ENCODE assay signal across 8 cellular contexts in the genomic region with DNA sequence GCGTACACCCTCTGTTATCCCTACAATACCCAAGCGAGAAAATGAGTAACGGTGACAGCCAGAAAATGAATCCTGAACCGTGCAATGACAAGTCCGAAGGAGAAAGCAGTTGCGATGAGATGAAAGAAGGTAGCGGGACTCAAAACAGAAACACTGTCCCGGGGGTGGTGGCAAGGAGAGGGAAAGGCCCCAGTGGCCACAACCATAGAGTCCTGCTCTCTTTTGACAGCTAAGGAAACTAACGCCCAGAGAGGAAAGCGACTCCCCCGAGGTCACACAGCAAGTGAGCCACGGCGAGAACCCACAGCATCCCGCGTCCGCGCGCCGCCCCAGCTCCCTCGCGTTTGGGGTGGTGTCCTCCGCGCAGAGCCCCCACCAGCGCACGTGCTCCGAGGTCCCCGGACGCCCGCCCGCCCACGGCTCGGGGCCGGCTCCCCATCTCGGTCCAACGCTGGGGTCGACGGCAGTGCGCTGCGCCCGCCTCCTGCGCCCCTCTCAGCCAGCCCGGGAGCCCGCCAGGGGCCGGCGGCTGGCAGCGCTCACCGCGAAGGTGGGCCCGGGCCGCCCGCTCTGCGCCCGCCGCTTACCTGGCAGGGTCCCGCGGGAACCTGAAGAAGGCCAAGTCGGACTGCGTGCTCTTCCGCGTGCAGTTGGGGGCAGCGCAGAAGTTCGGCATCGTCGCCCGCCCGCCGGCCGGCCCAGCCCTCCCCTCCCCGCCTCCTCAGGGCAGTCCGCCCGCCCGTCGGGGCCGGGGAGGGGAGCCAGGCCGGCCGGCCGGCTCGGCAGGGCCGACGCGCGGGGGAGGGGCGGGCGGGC. TPM values are rescaled to one million over a fixed set of nuclear protein-coding genes. Genes with fewer than 3 reads are reported as not detected.
DNase-seq lines count a peak whose midpoint lies in the region; ATAC-seq and TF ChIP-seq lines count a peak whose summit lies in the region.

No MANE protein-coding gene starts in this region.

- peak; percentile 39 for TF ChIP-seq POLR2A in GM19193 (IDR thresholded peaks at IDR 0.05; ENCODE audit: extremely low read depth, insufficient read depth, insufficient read length)

- H3K4me3 ChIP-seq in WI38 (ENCODE audit: low read depth, low read length) = peak overlapping the region; percentile 82
- peak overlapping the region; percentile 76 to 97 (median 95) for H3K4me3 ChIP-seq in liver (ENCODE audit: low read depth in 1 of 3, low read length in 3 of 3)

- peaks cover 2 to 30% (median 19%) of the 10 kb centered on the region in 4 donors for H3K4me1 ChIP-seq in liver (ENCODE audit: control insufficient read depth in 4 of 4, insufficient read depth in 4 of 4, low read length in 3 of 4)

- H3K36me3 ChIP-seq in liver (ENCODE audit: control insufficient read depth in 4 of 4, insufficient read depth in 3 of 4, low read depth in 1 of 4, low read length in 3 of 4) = no peaks in the 10 kb centered on the region

- DNase-seq in AG08396 (ENCODE audit: low spot score) (peak; percentile 37), SHP77 (lab: John Stamatoyannopoulos, UW) (no peak)
- peak; percentile 36 for DNase-seq in central memory CD4-positive, alpha-beta T cell
- peak; percentile 34 to 65 for DNase-seq in stimulated activated CD4-positive, alpha-beta T cell treated with anti-CD3 and anti-CD28 coated beads, Interleukin-4, amount 100 ng/mL, for 48 hours (ENCODE audit: low read depth in 2 of 2)

- peak overlapping the region; percentile 57 to 61 for H3K27ac ChIP-seq in liver (ENCODE audit: low read depth in 1 of 2, low read length in 2 of 2)

- H3K27me3 ChIP-seq in liver (ENCODE audit: control insufficient read depth in 4 of 4, insufficient read depth in 4 of 4, low read length in 3 of 4) = no peaks in the 10 kb centered on the region

- no peaks in the 10 kb centered on the region for H3K9me3 ChIP-seq in liver (ENCODE audit: control insufficient read depth in 4 of 4, low read length in 3 of 4)

- no peak for TF ChIP-seq RAD21 in liver (IDR thresholded peaks at IDR 0.05)

- peak overlapping the region; percentile 68 to 76 for H3K9ac ChIP-seq in liver (ENCODE audit: low read depth in 1 of 2, low read length in 2 of 2)

- peak; percentile 10 for ATAC-seq in HG03565 (IDR thresholded peaks at IDR 0.05; ENCODE audit: unreplicated experiment)

- WGBS in liver = under 1% methylated on average over 84 of the region's 84 CpGs

- TF ChIP-seq CTCF in WI38 (IDR thresholded peaks at IDR 0.05; ENCODE audit: low read depth, low read length) (no peak), liver (IDR thresholded peaks at IDR 0.05; ENCODE audit: low read depth, low read length, missing input control) (no peak)

TF ChIP-seq in liver, 16 proteins besides CTCF, POLR2A, EP300 and RAD21:
- TF ChIP-seq GABPA (IDR thresholded peaks at IDR 0.05 in 1 of 2, conservative IDR thresholded peaks at IDR 0.05 in 1 of 2) (no peak), SP1 (IDR thresholded peaks at IDR 0.05) (no peak), NR2F2 (IDR thresholded peaks at IDR 0.05) (no peak), HNF4A (conservative IDR thresholded peaks at IDR 0.05) (no peak), FOXA2 (IDR thresholded peaks at IDR 0.05) (no peak), RXRA (IDR thresholded peaks at IDR 0.05) (no peak), HNF4G (IDR thresholded peaks at IDR 0.05) (no peak), FOXA1 (IDR thresholded peaks at IDR 0.05) (no peak), YY1 (IDR thresholded peaks at IDR 0.05) (no peak)
- TF ChIP-seq, protein P1, sequence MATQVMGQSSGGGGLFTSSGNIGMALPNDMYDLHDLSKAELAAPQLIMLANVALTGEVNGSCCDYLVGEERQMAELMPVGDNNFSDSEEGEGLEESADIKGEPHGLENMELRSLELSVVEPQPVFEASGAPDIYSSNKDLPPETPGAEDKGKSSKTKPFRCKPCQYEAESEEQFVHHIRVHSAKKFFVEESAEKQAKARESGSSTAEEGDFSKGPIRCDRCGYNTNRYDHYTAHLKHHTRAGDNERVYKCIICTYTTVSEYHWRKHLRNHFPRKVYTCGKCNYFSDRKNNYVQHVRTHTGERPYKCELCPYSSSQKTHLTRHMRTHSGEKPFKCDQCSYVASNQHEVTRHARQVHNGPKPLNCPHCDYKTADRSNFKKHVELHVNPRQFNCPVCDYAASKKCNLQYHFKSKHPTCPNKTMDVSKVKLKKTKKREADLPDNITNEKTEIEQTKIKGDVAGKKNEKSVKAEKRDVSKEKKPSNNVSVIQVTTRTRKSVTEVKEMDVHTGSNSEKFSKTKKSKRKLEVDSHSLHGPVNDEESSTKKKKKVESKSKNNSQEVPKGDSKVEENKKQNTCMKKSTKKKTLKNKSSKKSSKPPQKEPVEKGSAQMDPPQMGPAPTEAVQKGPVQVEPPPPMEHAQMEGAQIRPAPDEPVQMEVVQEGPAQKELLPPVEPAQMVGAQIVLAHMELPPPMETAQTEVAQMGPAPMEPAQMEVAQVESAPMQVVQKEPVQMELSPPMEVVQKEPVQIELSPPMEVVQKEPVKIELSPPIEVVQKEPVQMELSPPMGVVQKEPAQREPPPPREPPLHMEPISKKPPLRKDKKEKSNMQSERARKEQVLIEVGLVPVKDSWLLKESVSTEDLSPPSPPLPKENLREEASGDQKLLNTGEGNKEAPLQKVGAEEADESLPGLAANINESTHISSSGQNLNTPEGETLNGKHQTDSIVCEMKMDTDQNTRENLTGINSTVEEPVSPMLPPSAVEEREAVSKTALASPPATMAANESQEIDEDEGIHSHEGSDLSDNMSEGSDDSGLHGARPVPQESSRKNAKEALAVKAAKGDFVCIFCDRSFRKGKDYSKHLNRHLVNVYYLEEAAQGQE (IDR thresholded peaks at IDR 0.05) = no peak
- TF ChIP-seq, protein P2, sequence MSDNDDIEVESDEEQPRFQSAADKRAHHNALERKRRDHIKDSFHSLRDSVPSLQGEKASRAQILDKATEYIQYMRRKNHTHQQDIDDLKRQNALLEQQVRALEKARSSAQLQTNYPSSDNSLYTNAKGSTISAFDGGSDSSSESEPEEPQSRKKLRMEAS (IDR thresholded peaks at IDR 0.05) = no peak
- TF ChIP-seq, protein P3, sequence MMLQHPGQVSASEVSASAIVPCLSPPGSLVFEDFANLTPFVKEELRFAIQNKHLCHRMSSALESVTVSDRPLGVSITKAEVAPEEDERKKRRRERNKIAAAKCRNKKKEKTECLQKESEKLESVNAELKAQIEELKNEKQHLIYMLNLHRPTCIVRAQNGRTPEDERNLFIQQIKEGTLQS (IDR thresholded peaks at IDR 0.05) = no peak
- TF ChIP-seq, protein P4, sequence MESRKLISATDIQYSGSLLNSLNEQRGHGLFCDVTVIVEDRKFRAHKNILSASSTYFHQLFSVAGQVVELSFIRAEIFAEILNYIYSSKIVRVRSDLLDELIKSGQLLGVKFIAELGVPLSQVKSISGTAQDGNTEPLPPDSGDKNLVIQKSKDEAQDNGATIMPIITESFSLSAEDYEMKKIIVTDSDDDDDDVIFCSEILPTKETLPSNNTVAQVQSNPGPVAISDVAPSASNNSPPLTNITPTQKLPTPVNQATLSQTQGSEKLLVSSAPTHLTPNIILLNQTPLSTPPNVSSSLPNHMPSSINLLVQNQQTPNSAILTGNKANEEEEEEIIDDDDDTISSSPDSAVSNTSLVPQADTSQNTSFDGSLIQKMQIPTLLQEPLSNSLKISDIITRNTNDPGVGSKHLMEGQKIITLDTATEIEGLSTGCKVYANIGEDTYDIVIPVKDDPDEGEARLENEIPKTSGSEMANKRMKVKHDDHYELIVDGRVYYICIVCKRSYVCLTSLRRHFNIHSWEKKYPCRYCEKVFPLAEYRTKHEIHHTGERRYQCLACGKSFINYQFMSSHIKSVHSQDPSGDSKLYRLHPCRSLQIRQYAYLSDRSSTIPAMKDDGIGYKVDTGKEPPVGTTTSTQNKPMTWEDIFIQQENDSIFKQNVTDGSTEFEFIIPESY (IDR thresholded peaks at IDR 0.05) = no peak

RNA-seq across cellular contexts. Expression of a gene that starts 0.6 kb away (rescaled TPM):
- total RNA-seq in liver = 10 to 100 TPM; 17.3 to 21.9 TPM
- 10 to 100 TPM in 1 of 2 donors, 1 to 10 TPM in 1; 5.6 to 10.2 TPM for polyA plus RNA-seq in liver

RNA-seq across cellular contexts. Expression of a gene that starts 0.8 kb away (rescaled TPM):
- total RNA-seq in liver = 1 to 10 TPM; 1.0 to 1.3 TPM
- polyA plus RNA-seq in liver = under 1 TPM; 0.18 to 0.26 TPM

Comparison
In these comparisons a context has a peak if more than half of its experiments do, and no peak if none do; other contexts are left out.
1. DNase-seq: peak in AG08396 (single experiment), central memory CD4-positive, alpha-beta T cell (single experiment) and stimulated activated CD4-positive, alpha-beta T cell treated with anti-CD3 and anti-CD28 coated beads, Interleukin-4, amount 100 ng/mL, for 48 hours (2 of 2); none in SHP77 (0 of 2).